In genomic region chr1:232627645-232628334, GRCh38 we compare ENCODE assay signal across 1 cellular context.
TF ChIP-seq lines count a peak whose summit lies in the region.

No MANE protein-coding gene starts in this region.

TF ChIP-seq in SK-N-SH treated with all-trans-retinoic acid at 6 μM for 48 hours, 23 proteins besides CTCF, POLR2A, EP300 and RAD21 (continued from another document):
- TF ChIP-seq PATZ1 (CRISPR knock-in tag; IDR thresholded peaks at IDR 0.05; ENCODE audit: borderline replicate concordance): no peak
- no peak for TF ChIP-seq ZFP3 (CRISPR knock-in tag; IDR thresholded peaks at IDR 0.05)
- no peak for TF ChIP-seq TCF4 (CRISPR knock-in tag; IDR thresholded peaks at IDR 0.05; ENCODE audit: borderline replicate concordance)
- no peak for TF ChIP-seq ZFP30 (CRISPR knock-in tag; IDR thresholded peaks at IDR 0.05)
- no peak for TF ChIP-seq ZC3H10 (CRISPR knock-in tag; IDR thresholded peaks at IDR 0.05)
- TF ChIP-seq CSRNP3 (CRISPR knock-in tag; IDR thresholded peaks at IDR 0.05): no peak
- no peak for TF ChIP-seq SNAI2 (CRISPR knock-in tag; IDR thresholded peaks at IDR 0.05)
